ENCODE assay signal across 8 cellular contexts in genomic region chr9:98315551-98316060, GRCh38.
DNase-seq lines count a peak whose midpoint lies in the region; ATAC-seq and TF ChIP-seq lines count a peak whose summit lies in the region.

No MANE protein-coding gene starts in this region.

- WGBS in lower leg skin, 2 donors: 31 to 41% methylated on average over 7 to 9 of the region's 9 CpGs

- H3K4me3 Mint-ChIP-seq in activated CD4-positive, alpha-beta T cell treated with anti-CD3 and anti-CD28 coated beads, Interleukin-2, amount 10 ng/mL, durations not matched to agents 24 days and 14 days: no peak overlapping the region

- intact Hi-C loops in activated CD4-positive, alpha-beta T cell treated with anti-CD3 and anti-CD28 coated beads, Interleukin-2, amount 10 ng/mL, durations not matched to agents 24 days and 14 days (cut with micrococcal nuclease): loop anchor here (1.0 kb wide), 2 partner anchors 460 to 476 kb away; no protein-coding TSS in a partner anchor
- intact Hi-C loops in lower leg skin (cut with DNase I; ENCODE audit: low total_unique reads): loop anchor here (10.0 kb wide), 1 partner anchor 469 kb away; no protein-coding TSS in a partner anchor

- CTCF ChIA-PET in AG04450 (lab: Charles Lee): interaction anchor here (0.5 to 8.6 kb wide), 29 partner anchors 8 to 476 kb away, joined by 3 to 197 read pairs (median 4); partner anchors contain the start of gene GABBR2

- ATAC-seq in GM19035 (IDR thresholded peaks at IDR 0.05; ENCODE audit: unreplicated experiment) (peak; percentile 70), HG03521 (IDR thresholded peaks at IDR 0.05; ENCODE audit: unreplicated experiment) (peak; percentile 71)

- peak; percentile 94 for TF ChIP-seq CTCF in AG04450 (IDR thresholded peaks at IDR 0.05; ENCODE audit: low read depth, low read length)
- peak; percentile 72 for TF ChIP-seq CTCF in coronary artery (IDR thresholded peaks at IDR 0.05)
- TF ChIP-seq CTCF in lower leg skin (IDR thresholded peaks at IDR 0.05): no peak

- no peaks in the 10 kb centered on the region for H3K4me1 Mint-ChIP-seq in activated CD4-positive, alpha-beta T cell treated with anti-CD3 and anti-CD28 coated beads, Interleukin-2, amount 10 ng/mL, durations not matched to agents 24 days and 14 days

- no peaks in the 10 kb centered on the region for H3K9me3 Mint-ChIP-seq in activated CD4-positive, alpha-beta T cell treated with anti-CD3 and anti-CD28 coated beads, Interleukin-2, amount 10 ng/mL, durations not matched to agents 24 days and 14 days

- H3K36me3 Mint-ChIP-seq in activated CD4-positive, alpha-beta T cell treated with anti-CD3 and anti-CD28 coated beads, Interleukin-2, amount 10 ng/mL, durations not matched to agents 24 days and 14 days (ENCODE audit: low read depth): no peaks in the 10 kb centered on the region

- no peak overlapping the region for H3K27ac ChIP-seq in AG04450 (ENCODE audit: low read depth, low read length)
- H3K27ac ChIP-seq in coronary artery: no peak overlapping the region

- H3K27ac Mint-ChIP-seq in activated CD4-positive, alpha-beta T cell treated with anti-CD3 and anti-CD28 coated beads, Interleukin-2, amount 10 ng/mL, durations not matched to agents 24 days and 14 days: no peak overlapping the region

- H3K9me3 ChIP-seq in AG04450 (ENCODE audit: control insufficient read depth, insufficient read depth, low read length): no peaks in the 10 kb centered on the region

- peak; percentile 67 for DNase-seq in AG04450 (ENCODE audit: low read depth, low spot score)
- DNase-seq in NCI-H748 (lab: John Stamatoyannopoulos, UW; ENCODE audit: unreplicated experiment): peak; percentile 85
- peak; percentile 93 for DNase-seq in activated CD4-positive, alpha-beta T cell treated with anti-CD3 and anti-CD28 coated beads, Interleukin-2, amount 10 ng/mL, durations not matched to agents 24 days and 14 days
- DNase-seq in coronary artery (ENCODE audit: low spot score): no peak
- DNase-seq in lower leg skin (ENCODE audit: low spot score in 2 of 2): peak; percentile 67 to 88
- DNase-seq in stimulated activated CD4-positive, alpha-beta T cell treated with anti-CD3 and anti-CD28 coated beads, TNF-alpha, amount 100 ng/mL, for 4 hours (ENCODE audit: low read depth in 3 of 3): peak; percentile 46 to 54 (median 46)

- no peak for TF ChIP-seq POLR2A in lower leg skin (IDR thresholded peaks at IDR 0.05)

- POLR2A ChIA-PET in AG04450 (lab: Yijun Ruan, JAX): interaction anchor here (1.3 kb wide), 1 partner anchor 460 kb away, joined by 4 read pairs; no protein-coding TSS in a partner anchor

- no peaks in the 10 kb centered on the region for H3K27me3 Mint-ChIP-seq in activated CD4-positive, alpha-beta T cell treated with anti-CD3 and anti-CD28 coated beads, Interleukin-2, amount 10 ng/mL, durations not matched to agents 24 days and 14 days

- H3K27me3 ChIP-seq in AG04450 (ENCODE audit: control insufficient read depth, insufficient read depth, low read length): no peaks in the 10 kb centered on the region

- H3K4me3 ChIP-seq in AG04450 (ENCODE audit: low read depth, low read length): no peak overlapping the region
- H3K4me3 ChIP-seq in coronary artery: no peak overlapping the region
- H3K4me3 ChIP-seq in lower leg skin (ENCODE audit: low read depth, poor library complexity, severe bottlenecking): no peak overlapping the region

Comparison
In these comparisons a context has a peak if more than half of its experiments do, and no peak if none do; other contexts are left out.
1. CTCF ChIP-seq: peak in AG04450 (single experiment) and coronary artery (single experiment); none in lower leg skin (0 of 3).